Comparison of ENCODE assay signal across 7 cellular contexts in the genomic region with DNA sequence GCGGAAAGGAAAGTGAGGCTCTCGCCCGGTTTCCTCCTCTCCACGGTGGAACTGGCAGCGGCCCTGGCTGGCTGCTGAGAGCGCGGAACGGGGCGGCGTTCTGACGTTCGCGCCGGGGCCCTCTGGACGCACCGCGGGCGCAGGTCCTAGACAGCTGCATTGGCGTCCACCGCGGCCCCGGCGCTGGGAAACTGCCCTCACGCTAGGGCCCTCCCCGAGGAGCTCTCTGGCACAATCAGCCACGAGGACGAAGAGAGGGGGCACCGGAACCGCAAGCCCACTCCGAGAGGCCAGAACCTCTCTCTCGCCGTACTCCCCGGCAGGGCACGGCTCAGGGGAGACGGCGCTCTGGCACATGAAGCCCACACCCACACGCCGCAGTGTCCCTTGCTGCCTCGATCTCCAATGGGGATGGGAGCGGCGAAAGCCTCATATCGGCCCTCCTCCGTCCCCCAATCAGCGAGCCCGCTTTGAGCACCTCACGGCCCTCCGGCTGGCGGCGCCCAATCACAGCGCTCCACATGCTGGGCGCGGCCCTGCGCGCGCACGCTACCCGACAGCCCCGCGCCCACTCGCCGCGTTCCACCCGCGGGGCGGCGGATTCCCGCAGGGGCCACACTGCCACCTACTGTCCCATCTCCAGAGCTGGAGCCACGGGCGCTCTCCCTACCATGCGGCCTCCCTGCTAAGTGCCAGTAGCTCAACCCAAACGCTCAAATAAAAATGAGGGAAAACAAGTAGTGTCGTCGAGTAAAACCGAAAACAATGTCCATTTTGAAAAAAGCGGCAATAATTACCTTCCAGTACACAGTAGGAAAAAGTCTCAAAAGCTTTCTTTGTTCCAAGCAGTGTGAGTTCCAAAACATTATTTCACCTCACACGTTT.
DNase-seq lines count a peak whose midpoint lies in the region; ATAC-seq lines count a peak whose summit lies in the region.

No MANE protein-coding gene starts in this region.

- DNase-seq in NCI-H1930 (lab: John Stamatoyannopoulos, UW), result peak; percentile 87 to 89
- peak; percentile 91 for DNase-seq in T-helper 9 cell
- peak; percentile 100 for DNase-seq in astrocyte of the hippocampus (ENCODE audit: low read depth, low spot score)
- DNase-seq in hippocampal formation (lab: John Stamatoyannopoulos, UW), result peak; percentile 95 to 98
- peak; percentile 98 for DNase-seq in retina

- ATAC-seq in GM18508 (IDR thresholded peaks at IDR 0.05; ENCODE audit: insufficient read depth, unreplicated experiment), result peak; percentile 83
- ATAC-seq in HG02981 (IDR thresholded peaks at IDR 0.05; ENCODE audit: unreplicated experiment), result peak; percentile 91

Comparison
In these comparisons a context has a peak if more than half of its experiments do, and no peak if none do; other contexts are left out.
1. Peak in every context shown above with its lines: DNase-seq and ATAC-seq.